1 cellular context compared by ENCODE assay signal in the genomic region with DNA sequence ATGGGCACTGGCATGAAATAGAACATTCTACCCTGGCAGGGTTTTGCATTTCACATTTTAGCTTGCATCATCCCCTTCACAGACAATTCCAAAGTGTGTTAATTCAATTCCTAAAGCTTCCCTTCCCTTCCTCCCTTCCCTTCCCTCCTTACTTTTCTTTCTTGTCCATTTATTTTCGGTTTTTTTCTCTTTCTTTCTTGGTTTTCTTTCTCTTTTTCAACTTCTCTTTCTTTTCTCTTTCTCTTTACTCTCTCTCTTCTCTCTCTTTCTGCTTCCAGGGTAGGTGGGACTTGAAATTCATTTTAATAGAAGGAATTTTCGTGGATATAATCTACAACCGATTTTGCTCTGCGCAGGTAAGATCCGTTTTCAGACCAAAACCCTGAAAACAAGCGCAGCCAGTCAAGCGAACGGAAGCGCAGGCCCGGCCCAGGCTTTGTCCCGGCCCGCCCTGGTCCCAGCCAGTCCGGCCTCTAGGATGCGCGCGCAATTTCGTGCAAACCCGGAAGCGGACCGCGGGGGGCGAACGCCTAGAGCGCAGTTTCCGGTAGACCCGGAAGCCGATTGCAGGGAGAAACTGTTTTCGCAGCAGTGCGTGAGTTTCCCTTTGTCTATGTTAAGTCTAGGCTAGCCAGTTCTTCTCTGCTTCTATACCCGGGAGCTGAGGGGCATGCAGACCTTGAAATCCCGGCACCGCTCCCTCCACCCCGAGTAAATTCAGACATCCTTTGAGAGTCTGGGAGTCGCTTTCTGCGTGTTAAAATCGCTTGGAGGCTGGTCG.
TF ChIP-seq lines count a peak whose summit lies in the region.

Gene ZNF528, plus strand, starts transcription at position 540 of the 781 bp plus-strand sequence. CDS start 4,165 bp downstream, outside the sequence.

TF ChIP-seq in liver, 16 proteins besides CTCF, POLR2A, EP300 and RAD21 (continued from another document):
- TF ChIP-seq, protein P1, sequence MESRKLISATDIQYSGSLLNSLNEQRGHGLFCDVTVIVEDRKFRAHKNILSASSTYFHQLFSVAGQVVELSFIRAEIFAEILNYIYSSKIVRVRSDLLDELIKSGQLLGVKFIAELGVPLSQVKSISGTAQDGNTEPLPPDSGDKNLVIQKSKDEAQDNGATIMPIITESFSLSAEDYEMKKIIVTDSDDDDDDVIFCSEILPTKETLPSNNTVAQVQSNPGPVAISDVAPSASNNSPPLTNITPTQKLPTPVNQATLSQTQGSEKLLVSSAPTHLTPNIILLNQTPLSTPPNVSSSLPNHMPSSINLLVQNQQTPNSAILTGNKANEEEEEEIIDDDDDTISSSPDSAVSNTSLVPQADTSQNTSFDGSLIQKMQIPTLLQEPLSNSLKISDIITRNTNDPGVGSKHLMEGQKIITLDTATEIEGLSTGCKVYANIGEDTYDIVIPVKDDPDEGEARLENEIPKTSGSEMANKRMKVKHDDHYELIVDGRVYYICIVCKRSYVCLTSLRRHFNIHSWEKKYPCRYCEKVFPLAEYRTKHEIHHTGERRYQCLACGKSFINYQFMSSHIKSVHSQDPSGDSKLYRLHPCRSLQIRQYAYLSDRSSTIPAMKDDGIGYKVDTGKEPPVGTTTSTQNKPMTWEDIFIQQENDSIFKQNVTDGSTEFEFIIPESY (IDR thresholded peaks at IDR 0.05), result peak; percentile 29
